Comparison of ENCODE assay signal across 1 cellular context in genomic region chr2:34447097-34447496, GRCh38.
TF ChIP-seq lines count a peak whose summit lies in the region.

No MANE protein-coding gene starts in this region.

TF ChIP-seq in GM23338, 12 proteins besides CTCF, POLR2A, EP300 and RAD21 (continued from another document):
- TF ChIP-seq, protein P1, sequence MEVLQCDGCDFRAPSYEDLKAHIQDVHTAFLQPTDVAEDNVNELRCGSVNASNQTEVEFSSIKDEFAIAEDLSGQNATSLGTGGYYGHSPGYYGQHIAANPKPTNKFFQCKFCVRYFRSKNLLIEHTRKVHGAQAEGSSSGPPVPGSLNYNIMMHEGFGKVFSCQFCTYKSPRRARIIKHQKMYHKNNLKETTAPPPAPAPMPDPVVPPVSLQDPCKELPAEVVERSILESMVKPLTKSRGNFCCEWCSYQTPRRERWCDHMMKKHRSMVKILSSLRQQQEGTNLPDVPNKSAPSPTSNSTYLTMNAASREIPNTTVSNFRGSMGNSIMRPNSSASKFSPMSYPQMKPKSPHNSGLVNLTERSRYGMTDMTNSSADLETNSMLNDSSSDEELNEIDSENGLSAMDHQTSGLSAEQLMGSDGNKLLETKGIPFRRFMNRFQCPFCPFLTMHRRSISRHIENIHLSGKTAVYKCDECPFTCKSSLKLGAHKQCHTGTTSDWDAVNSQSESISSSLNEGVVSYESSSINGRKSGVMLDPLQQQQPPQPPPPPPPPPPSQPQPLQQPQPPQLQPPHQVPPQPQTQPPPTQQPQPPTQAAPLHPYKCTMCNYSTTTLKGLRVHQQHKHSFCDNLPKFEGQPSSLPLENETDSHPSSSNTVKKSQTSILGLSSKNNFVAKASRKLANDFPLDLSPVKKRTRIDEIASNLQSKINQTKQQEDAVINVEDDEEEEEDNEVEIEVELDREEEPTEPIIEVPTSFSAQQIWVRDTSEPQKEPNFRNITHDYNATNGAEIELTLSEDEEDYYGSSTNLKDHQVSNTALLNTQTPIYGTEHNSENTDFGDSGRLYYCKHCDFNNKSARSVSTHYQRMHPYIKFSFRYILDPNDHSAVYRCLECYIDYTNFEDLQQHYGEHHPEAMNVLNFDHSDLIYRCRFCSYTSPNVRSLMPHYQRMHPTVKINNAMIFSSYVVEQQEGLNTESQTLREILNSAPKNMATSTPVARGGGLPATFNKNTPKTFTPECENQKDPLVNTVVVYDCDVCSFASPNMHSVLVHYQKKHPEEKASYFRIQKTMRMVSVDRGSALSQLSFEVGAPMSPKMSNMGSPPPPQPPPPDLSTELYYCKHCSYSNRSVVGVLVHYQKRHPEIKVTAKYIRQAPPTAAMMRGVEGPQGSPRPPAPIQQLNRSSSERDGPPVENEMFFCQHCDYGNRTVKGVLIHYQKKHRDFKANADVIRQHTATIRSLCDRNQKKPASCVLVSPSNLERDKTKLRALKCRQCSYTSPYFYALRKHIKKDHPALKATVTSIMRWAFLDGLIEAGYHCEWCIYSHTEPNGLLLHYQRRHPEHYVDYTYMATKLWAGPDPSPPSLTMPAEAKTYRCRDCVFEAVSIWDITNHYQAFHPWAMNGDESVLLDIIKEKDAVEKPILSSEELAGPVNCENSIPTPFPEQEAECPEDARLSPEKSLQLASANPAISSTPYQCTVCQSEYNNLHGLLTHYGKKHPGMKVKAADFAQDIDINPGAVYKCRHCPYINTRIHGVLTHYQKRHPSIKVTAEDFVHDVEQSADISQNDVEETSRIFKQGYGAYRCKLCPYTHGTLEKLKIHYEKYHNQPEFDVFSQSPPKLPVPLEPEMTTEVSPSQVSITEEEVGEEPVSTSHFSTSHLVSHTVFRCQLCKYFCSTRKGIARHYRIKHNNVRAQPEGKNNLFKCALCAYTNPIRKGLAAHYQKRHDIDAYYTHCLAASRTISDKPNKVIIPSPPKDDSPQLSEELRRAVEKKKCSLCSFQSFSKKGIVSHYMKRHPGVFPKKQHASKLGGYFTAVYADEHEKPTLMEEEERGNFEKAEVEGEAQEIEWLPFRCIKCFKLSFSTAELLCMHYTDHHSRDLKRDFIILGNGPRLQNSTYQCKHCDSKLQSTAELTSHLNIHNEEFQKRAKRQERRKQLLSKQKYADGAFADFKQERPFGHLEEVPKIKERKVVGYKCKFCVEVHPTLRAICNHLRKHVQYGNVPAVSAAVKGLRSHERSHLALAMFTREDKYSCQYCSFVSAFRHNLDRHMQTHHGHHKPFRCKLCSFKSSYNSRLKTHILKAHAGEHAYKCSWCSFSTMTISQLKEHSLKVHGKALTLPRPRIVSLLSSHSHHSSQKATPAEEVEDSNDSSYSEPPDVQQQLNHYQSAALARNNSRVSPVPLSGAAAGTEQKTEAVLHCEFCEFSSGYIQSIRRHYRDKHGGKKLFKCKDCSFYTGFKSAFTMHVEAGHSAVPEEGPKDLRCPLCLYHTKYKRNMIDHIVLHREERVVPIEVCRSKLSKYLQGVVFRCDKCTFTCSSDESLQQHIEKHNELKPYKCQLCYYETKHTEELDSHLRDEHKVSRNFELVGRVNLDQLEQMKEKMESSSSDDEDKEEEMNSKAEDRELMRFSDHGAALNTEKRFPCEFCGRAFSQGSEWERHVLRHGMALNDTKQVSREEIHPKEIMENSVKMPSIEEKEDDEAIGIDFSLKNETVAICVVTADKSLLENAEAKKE (CRISPR knock-in tag; IDR thresholded peaks at IDR 0.05): peak; percentile 100
- 0 out of 2 replicates have a peak, but pooled peaks have one; percentile 49 for TF ChIP-seq CREB1 (CRISPR knock-in tag; IDR thresholded peaks at IDR 0.05; ENCODE audit: low read depth)
